Comparison of ENCODE assay signal across 20 cellular contexts in genomic region chr12:1823237-1823636, GRCh38. TPM values are rescaled to one million over a fixed set of nuclear protein-coding genes. Genes with fewer than 3 reads are reported as not detected.
DNase-seq lines count a peak whose midpoint lies in the region; ATAC-seq, FAIRE-seq and TF ChIP-seq lines count a peak whose summit lies in the region.
"Had no signal": no experiment of that assay in that cellular context is flagged by ENCODE, and none has a peak within 500 bp of the region (broad histone marks: within the 10 kb centered on the region; RNA-seq: fewer than 3 reads in every experiment).

No MANE protein-coding gene starts in this region.

- H3K9me3 Mint-ChIP-seq in astrocyte (ENCODE audit: unreplicated experiment), result no peaks in the 10 kb centered on the region
- no peaks in the 10 kb centered on the region for H3K9me3 Mint-ChIP-seq in activated CD8-positive, alpha-beta memory T cell treated with anti-CD3 and anti-CD28 coated beads, Interleukin-2, amount 10 ng/mL, durations not matched to agents 7 days and 5 days (ENCODE audit: low read depth)
- H3K9me3 Mint-ChIP-seq: H9 had no signal

- H2AFZ ChIP-seq in astrocyte (ENCODE audit: low read depth, low read length), result no peak overlapping the region
- H2AFZ ChIP-seq: GM23248 had no signal

- H3K27ac Mint-ChIP-seq in astrocyte (ENCODE audit: unreplicated experiment), result peak overlapping the region; percentile 26
- no peak overlapping the region for H3K27ac Mint-ChIP-seq in activated CD8-positive, alpha-beta memory T cell treated with anti-CD3 and anti-CD28 coated beads, Interleukin-2, amount 10 ng/mL, durations not matched to agents 7 days and 5 days
- H3K27ac Mint-ChIP-seq: B cell; CD4-positive, alpha-beta memory T cell; H9 had no signal

- H3K36me3 Mint-ChIP-seq in astrocyte (ENCODE audit: low read depth, unreplicated experiment), result no peaks in the 10 kb centered on the region
- H3K36me3 Mint-ChIP-seq in activated CD8-positive, alpha-beta memory T cell treated with anti-CD3 and anti-CD28 coated beads, Interleukin-2, amount 10 ng/mL, durations not matched to agents 7 days and 5 days, result no peaks in the 10 kb centered on the region
- H3K36me3 Mint-ChIP-seq: CD4-positive, alpha-beta memory T cell had no signal

- H3K4me2 ChIP-seq in BLaER1 (peak overlapping the region; percentile 97), astrocyte (ENCODE audit: low read length) (no peak overlapping the region)

- H3K27ac ChIP-seq in BLaER1 (peak overlapping the region; percentile 87), astrocyte (ENCODE audit: low read depth, low read length) (no peak overlapping the region), dorsolateral prefrontal cortex (peak overlapping the region in 29 of 59 donors; percentile 0 to 88 (median 43))
- H3K27ac ChIP-seq: 22Rv1, GM23248 had no signal

- no peaks in the 10 kb centered on the region for H3K79me2 ChIP-seq in astrocyte (ENCODE audit: insufficient read depth, low read length)

- peaks cover 59% of the 10 kb centered on the region for H3K27me3 Mint-ChIP-seq in astrocyte (ENCODE audit: low read depth, unreplicated experiment)
- peaks cover 30% of the 10 kb centered on the region for H3K27me3 Mint-ChIP-seq in activated CD8-positive, alpha-beta memory T cell treated with anti-CD3 and anti-CD28 coated beads, Interleukin-2, amount 10 ng/mL, durations not matched to agents 7 days and 5 days

- intact Hi-C loops in dorsolateral prefrontal cortex (cut with DNase I), result no loop called here

- H4K20me1 ChIP-seq in BLaER1 (no peaks in the 10 kb centered on the region), astrocyte (ENCODE audit: insufficient read depth, low read length) (no peaks in the 10 kb centered on the region)

- FAIRE-seq in astrocyte (lab: Jason Lieb, UNC), result no peak
- FAIRE-seq: A204.1, G401.6, GM12892 had no signal

- H3K27me3 ChIP-seq in BLaER1 (no peaks in the 10 kb centered on the region), astrocyte (ENCODE audit: insufficient read depth, low read length) (peaks cover 43% of the 10 kb centered on the region), dorsolateral prefrontal cortex (peaks cover 0 to 34% (median 8%) of the 10 kb centered on the region in 45 donors)

- H3K4me1 ChIP-seq in BLaER1 (peaks cover 93% of the 10 kb centered on the region), astrocyte (ENCODE audit: insufficient read depth, low read length) (no peaks in the 10 kb centered on the region)

- CTCF ChIA-PET in activated CD8-positive, alpha-beta memory T cell treated with anti-CD3 and anti-CD28 coated beads, Interleukin-2, amount 10 ng/mL, durations not matched to agents 7 days and 5 days (lab: Charles Lee), result interaction anchor here (1.4 kb wide), 1 partner anchor 117 kb away, joined by 5 read pairs; no protein-coding TSS in a partner anchor

- TF ChIP-seq CTCF in astrocyte (IDR thresholded peaks at IDR 0.05; ENCODE audit: insufficient read depth, low read depth, low read length) (no peak), dorsolateral prefrontal cortex (IDR thresholded peaks at IDR 0.05 in 54 of 56, conservative IDR thresholded peaks at IDR 0.05 in 2 of 56; ENCODE audit: low read depth in 1 of 56, partially characterized antibody in 56 of 56) (no peak)

- no peaks in the 10 kb centered on the region for H3K9me3 ChIP-seq in BLaER1
- H3K9me3 ChIP-seq in astrocyte (ENCODE audit: insufficient read depth, low read depth, low read length), result no peaks in the 10 kb centered on the region

- DNase-seq in astrocyte (ENCODE audit: low read depth) (no peak), dorsolateral prefrontal cortex (no peak), T-helper 9 cell (no peak), SIG-M5 treated with dmso at 0.1 percent for 504 hours (lab: John Stamatoyannopoulos, UW; ENCODE audit: unreplicated experiment) (no peak)
- no peak for DNase-seq in activated CD8-positive, alpha-beta memory T cell treated with anti-CD3 and anti-CD28 coated beads, Interleukin-2, amount 10 ng/mL, durations not matched to agents 7 days and 5 days
- DNase-seq: C1 segment of cervical spinal cord; Calu3; CD4-positive, alpha-beta memory T cell; COR-L47; DND-41; GM23248; H9 had no signal

- peaks cover 2% of the 10 kb centered on the region for H3K4me1 Mint-ChIP-seq in astrocyte (ENCODE audit: low read depth, unreplicated experiment)
- no peaks in the 10 kb centered on the region for H3K4me1 Mint-ChIP-seq in activated CD8-positive, alpha-beta memory T cell treated with anti-CD3 and anti-CD28 coated beads, Interleukin-2, amount 10 ng/mL, durations not matched to agents 7 days and 5 days

- peaks cover 15% of the 10 kb centered on the region for H3K36me3 ChIP-seq in BLaER1
- no peaks in the 10 kb centered on the region for H3K36me3 ChIP-seq in astrocyte (ENCODE audit: insufficient read depth, low read length)

- ATAC-seq in activated CD8-positive, alpha-beta memory T cell treated with anti-CD3 and anti-CD28 coated beads, Interleukin-2, amount 10 ng/mL, durations not matched to agents 7 days and 5 days, result no peak
- ATAC-seq: HCT116 had no signal

- H3K9ac ChIP-seq in BLaER1 (peak overlapping the region; percentile 74), astrocyte (ENCODE audit: low read length) (no peak overlapping the region)
- H3K9ac ChIP-seq: GM23248 had no signal

- H3K4me3 ChIP-seq in BLaER1, result peak overlapping the region; percentile 56; the same call in 1 of the 2 replicates
- no peak overlapping the region for H3K4me3 ChIP-seq in astrocyte (ENCODE audit: insufficient read depth, low read depth, low read length)
- H3K4me3 ChIP-seq in dorsolateral prefrontal cortex, result peak overlapping the region in 45 of 59 donors; percentile 12 to 68 (median 53)
- H3K4me3 ChIP-seq: GM23248 had no signal

- no peak overlapping the region for H3K4me3 Mint-ChIP-seq in astrocyte (ENCODE audit: unreplicated experiment)
- H3K4me3 Mint-ChIP-seq in activated CD8-positive, alpha-beta memory T cell treated with anti-CD3 and anti-CD28 coated beads, Interleukin-2, amount 10 ng/mL, durations not matched to agents 7 days and 5 days, result no peak overlapping the region
- H3K4me3 Mint-ChIP-seq: B cell; CD4-positive, alpha-beta memory T cell; H9 had no signal

RNA-seq across cellular contexts. Expression of gene LRTM2, which starts 2.9 kb away (rescaled TPM):
- total RNA-seq in astrocyte, result not detected in 2 replicates
- total RNA-seq in dorsolateral prefrontal cortex, result 10 to 100 TPM in 119 of 120 experiments, 1 to 10 TPM in 1; 8.0 to 46.0 (median 27.9) TPM
- not detected for total RNA-seq in activated CD8-positive, alpha-beta memory T cell treated with anti-CD3 and anti-CD28 coated beads, Interleukin-2, amount 10 ng/mL, durations not matched to agents 7 days and 5 days
- total RNA-seq: B cell; Calu3; CD4-positive, alpha-beta memory T cell; GM23248; H4; H9 had no signal
